In genomic region chr11:102551188-102551781, GRCh38 we compare ENCODE assay signal across 2 cellular contexts.
TF ChIP-seq lines count a peak whose summit lies in the region.

No MANE protein-coding gene starts in this region.

TF ChIP-seq in IMR-90, 13 proteins besides CTCF, POLR2A, EP300 and RAD21:
- TF ChIP-seq BHLHE40 (IDR thresholded peaks at IDR 0.05; ENCODE audit: low read depth, low read length) (no peak), CHD1 (IDR thresholded peaks at IDR 0.05; ENCODE audit: low read depth, low read length) (no peak), CEBPB (IDR thresholded peaks at IDR 0.05; ENCODE audit: low read depth, low read length) (no peak)

TF ChIP-seq in H1, 55 proteins besides CTCF, POLR2A, EP300 and RAD21:
- TF ChIP-seq BRCA1 (IDR thresholded peaks at IDR 0.05; ENCODE audit: low read depth, low read length) (no peak), TEAD4 (IDR thresholded peaks at IDR 0.05; ENCODE audit: low read depth, low read length) (no peak), CBX5 (IDR thresholded peaks at IDR 0.05; ENCODE audit: low read depth, low read length) (no peak), ATF3 (IDR thresholded peaks at IDR 0.05; ENCODE audit: insufficient read depth, low read depth, low read length) (no peak), EZH2 (IDR thresholded peaks at IDR 0.05; ENCODE audit: low read depth, low read length, severe bottlenecking) (no peak), RXRA (IDR thresholded peaks at IDR 0.05; ENCODE audit: insufficient read depth, low read depth, low read length) (no peak)
